ENCODE assay signal across 8 cellular contexts in the genomic region with DNA sequence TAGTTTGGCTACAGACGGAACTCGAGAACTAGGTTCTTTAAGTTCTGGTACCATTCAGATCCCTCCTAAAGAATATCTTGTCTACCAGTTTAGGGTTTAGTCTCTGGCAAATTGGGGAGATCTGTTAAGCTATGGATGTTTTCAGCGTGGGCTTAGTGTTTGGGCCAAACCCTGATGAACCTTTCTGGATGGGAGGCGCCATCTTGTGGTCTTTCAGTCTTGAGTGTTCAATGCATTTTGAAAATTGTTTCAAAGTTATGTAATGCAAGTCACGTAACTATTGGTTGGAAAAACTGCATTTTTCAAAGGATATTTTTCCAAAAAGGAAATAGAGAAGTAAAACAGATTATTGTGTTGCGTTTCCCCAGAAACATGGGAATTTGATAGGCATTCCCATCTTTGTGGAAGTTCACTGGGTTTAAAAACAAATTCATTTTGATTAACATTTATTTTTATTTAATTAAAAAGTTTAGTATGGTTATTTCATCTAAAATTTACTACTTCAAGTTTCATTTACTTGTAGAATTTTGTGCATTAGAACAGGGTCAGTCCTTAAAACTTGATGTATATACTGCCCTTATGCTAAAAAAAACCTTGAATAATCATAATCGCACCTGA.
DNase-seq lines count a peak whose midpoint lies in the region; ATAC-seq, FAIRE-seq and TF ChIP-seq lines count a peak whose summit lies in the region.

No MANE protein-coding gene starts in this region.

- H3K27ac ChIP-seq in heart left ventricle, result no peak overlapping the region

- intact Hi-C loops in heart left ventricle (cut with DNase I), result loop anchor here in 6 of 10 donors (10.0 kb wide), 4 partner anchors 384 to 414 kb away; partner anchors contain the start of genes GON7 (in 2 of the 6) and UBR7 (in 2 of the 6)
- intact Hi-C loops in left ventricle myocardium superior (cut with micrococcal nuclease), result no loop called here

- no peaks in the 10 kb centered on the region for H3K4me1 ChIP-seq in heart left ventricle

- H3K9me3 ChIP-seq in heart left ventricle (no peaks in the 10 kb centered on the region), MG63 (no peaks in the 10 kb centered on the region)

- TF ChIP-seq POLR2A in heart left ventricle (IDR thresholded peaks at IDR 0.05), result no peak

- 42 to 46% (median 44%) methylated on average over 7 of the region's 7 CpGs for WGBS in heart left ventricle, 4 donors

- TF ChIP-seq CTCF in heart left ventricle (IDR thresholded peaks at IDR 0.05) (peak; percentile 32 to 71 (median 53)), retinal pigment epithelial cell (conservative IDR thresholded peaks at IDR 0.05; ENCODE audit: low read depth, low read length) (peak; percentile 56)

- no peaks in the 10 kb centered on the region for H3K36me3 ChIP-seq in heart left ventricle
- H3K36me3 ChIP-seq in MG63, result no peaks in the 10 kb centered on the region

- H3K27me3 ChIP-seq in heart left ventricle (peaks cover 0 to 5% (median 0%) of the 10 kb centered on the region in 9 donors), MG63 (peaks cover 2% of the 10 kb centered on the region; the same call in 1 of the 2 replicates)

- peak; percentile 66 for FAIRE-seq in frontal cortex (lab: Jason Lieb, UNC)

- ATAC-seq in heart left ventricle (no peak), left ventricle myocardium superior (no peak), HG02840 (IDR thresholded peaks at IDR 0.05; ENCODE audit: low FRiP score, unreplicated experiment) (no peak), HG03565 (IDR thresholded peaks at IDR 0.05; ENCODE audit: unreplicated experiment) (no peak)

- DNase-seq in heart left ventricle (peak in 2 of 5 donors; percentile 29 to 34), left ventricle myocardium superior (no peak), MG63 (peak; percentile 11), SW480 (ENCODE audit: low spot score) (peak; percentile 42), frontal cortex (ENCODE audit: low spot score in 2 of 2) (peak; percentile 3 to 27), retinal pigment epithelial cell (ENCODE audit: low read depth) (no peak)

- no peak overlapping the region for H3K4me3 ChIP-seq in heart left ventricle
- no peak overlapping the region for H3K4me3 ChIP-seq in MG63
- H3K4me3 ChIP-seq in retinal pigment epithelial cell (ENCODE audit: low read length), result no peak overlapping the region

Comparison
In these comparisons a context has a peak if more than half of its experiments do, and no peak if none do; other contexts are left out.
1. DNase-seq: peak in MG63 (single experiment), SW480 (single experiment) and frontal cortex (2 of 2); none in left ventricle myocardium superior (single experiment) and retinal pigment epithelial cell (single experiment).